1 cellular context compared by ENCODE assay signal in the genomic region with DNA sequence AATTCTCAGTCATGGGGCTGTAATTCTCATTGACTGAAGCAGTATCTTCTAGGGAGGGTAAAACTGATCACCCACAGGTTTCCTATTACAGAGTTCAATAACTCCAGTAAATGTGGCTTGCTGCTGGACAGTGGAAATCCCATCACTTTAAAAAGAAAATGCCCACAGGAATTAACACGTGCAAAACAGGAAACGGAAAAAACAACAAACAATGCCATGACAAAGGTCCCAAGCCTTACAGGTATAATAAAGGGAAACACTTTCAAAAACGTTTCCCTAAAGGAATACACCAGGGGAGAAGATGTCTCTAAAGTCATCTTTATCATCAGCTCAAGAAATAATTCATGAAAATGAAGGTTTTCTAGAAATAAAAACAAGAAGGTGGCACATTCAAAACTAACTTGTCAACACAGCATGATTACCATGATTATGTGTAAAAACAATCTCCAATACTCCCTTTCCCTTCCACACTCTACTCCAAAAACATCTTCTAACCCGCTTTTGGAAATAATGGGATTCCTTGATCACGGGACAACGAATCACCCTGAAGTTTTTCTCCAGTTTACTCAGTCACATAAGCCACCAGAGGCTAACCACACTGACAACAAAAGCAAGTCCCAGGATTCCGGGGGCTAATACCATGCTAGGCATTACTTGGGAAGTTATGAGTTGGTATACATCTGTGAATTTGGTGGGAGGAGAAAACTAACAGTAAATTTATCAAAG.
TF ChIP-seq lines count a peak whose summit lies in the region.

No MANE protein-coding gene starts in this region.

TF ChIP-seq in GM12878, 131 proteins besides CTCF, POLR2A, EP300 and RAD21 (continued from another document):
- TF ChIP-seq POU2F2 (IDR thresholded peaks at IDR 0.05; ENCODE audit: borderline replicate concordance, low read depth, low read length), result no peak
- no peak for TF ChIP-seq EZH2 (IDR thresholded peaks at IDR 0.05; ENCODE audit: borderline replicate concordance, control insufficient read depth, low read depth, low read length)
- no peak for TF ChIP-seq E2F8 (IDR thresholded peaks at IDR 0.05; ENCODE audit: low read depth, partially characterized antibody)
- TF ChIP-seq BHLHE40 (IDR thresholded peaks at IDR 0.05; ENCODE audit: borderline replicate concordance in 1 of 2, low read depth in 2 of 2, low read length in 1 of 2), result no peak
- TF ChIP-seq KAT2A (conservative IDR thresholded peaks at IDR 0.05; ENCODE audit: control insufficient read depth, low read depth, low read length), result no peak
- no peak for TF ChIP-seq LARP7 (IDR thresholded peaks at IDR 0.05)
- TF ChIP-seq CHD4 (IDR thresholded peaks at IDR 0.05), result no peak
- TF ChIP-seq CHD1 (IDR thresholded peaks at IDR 0.05; ENCODE audit: low read depth, low read length), result no peak
- TF ChIP-seq MTA2 (IDR thresholded peaks at IDR 0.05; ENCODE audit: low read depth), result no peak
- TF ChIP-seq, protein P1, sequence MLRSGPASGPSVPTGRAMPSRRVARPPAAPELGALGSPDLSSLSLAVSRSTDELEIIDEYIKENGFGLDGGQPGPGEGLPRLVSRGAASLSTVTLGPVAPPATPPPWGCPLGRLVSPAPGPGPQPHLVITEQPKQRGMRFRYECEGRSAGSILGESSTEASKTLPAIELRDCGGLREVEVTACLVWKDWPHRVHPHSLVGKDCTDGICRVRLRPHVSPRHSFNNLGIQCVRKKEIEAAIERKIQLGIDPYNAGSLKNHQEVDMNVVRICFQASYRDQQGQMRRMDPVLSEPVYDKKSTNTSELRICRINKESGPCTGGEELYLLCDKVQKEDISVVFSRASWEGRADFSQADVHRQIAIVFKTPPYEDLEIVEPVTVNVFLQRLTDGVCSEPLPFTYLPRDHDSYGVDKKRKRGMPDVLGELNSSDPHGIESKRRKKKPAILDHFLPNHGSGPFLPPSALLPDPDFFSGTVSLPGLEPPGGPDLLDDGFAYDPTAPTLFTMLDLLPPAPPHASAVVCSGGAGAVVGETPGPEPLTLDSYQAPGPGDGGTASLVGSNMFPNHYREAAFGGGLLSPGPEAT (IDR thresholded peaks at IDR 0.05; ENCODE audit: low read depth), result no peak
- no peak for TF ChIP-seq MXI1 (IDR thresholded peaks at IDR 0.05; ENCODE audit: low read depth, low read length)
TF ChIP-seq in GM12878: peak in this region for 0.
